Comparison of ENCODE assay signal across 1 cellular context in genomic region chr17:31550389-31551056, GRCh38.
TF ChIP-seq lines count a peak whose summit lies in the region.

No MANE protein-coding gene starts in this region.

TF ChIP-seq in K562, 482 proteins besides CTCF, POLR2A, EP300 and RAD21 (continued from another document and continues in another):
- TF ChIP-seq, protein P1, sequence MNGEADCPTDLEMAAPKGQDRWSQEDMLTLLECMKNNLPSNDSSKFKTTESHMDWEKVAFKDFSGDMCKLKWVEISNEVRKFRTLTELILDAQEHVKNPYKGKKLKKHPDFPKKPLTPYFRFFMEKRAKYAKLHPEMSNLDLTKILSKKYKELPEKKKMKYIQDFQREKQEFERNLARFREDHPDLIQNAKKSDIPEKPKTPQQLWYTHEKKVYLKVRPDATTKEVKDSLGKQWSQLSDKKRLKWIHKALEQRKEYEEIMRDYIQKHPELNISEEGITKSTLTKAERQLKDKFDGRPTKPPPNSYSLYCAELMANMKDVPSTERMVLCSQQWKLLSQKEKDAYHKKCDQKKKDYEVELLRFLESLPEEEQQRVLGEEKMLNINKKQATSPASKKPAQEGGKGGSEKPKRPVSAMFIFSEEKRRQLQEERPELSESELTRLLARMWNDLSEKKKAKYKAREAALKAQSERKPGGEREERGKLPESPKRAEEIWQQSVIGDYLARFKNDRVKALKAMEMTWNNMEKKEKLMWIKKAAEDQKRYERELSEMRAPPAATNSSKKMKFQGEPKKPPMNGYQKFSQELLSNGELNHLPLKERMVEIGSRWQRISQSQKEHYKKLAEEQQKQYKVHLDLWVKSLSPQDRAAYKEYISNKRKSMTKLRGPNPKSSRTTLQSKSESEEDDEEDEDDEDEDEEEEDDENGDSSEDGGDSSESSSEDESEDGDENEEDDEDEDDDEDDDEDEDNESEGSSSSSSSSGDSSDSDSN (IDR thresholded peaks at IDR 0.05; ENCODE audit: borderline replicate concordance in 1 of 2, low read depth in 2 of 2, low read length in 2 of 2): 0 out of 4 replicates have a peak, but pooled peaks of 1 of the 2 experiments have one; percentile 21
- no peak for TF ChIP-seq TEAD2 (tag; IDR thresholded peaks at IDR 0.05)
- no peak for TF ChIP-seq TCF3 (CRISPR knock-in tag; IDR thresholded peaks at IDR 0.05)
- no peak for TF ChIP-seq MITF (IDR thresholded peaks at IDR 0.05)
- TF ChIP-seq NFE2L1 (tag; IDR thresholded peaks at IDR 0.05; ENCODE audit: borderline replicate concordance, low read depth): no peak
- TF ChIP-seq RCOR1 (IDR thresholded peaks at IDR 0.05; ENCODE audit: borderline replicate concordance in 1 of 2, low read depth in 2 of 2, low read length in 2 of 2): peak in 1 of 2 experiments; percentile 41; a peak in 3 of 4 replicates
- no peak for TF ChIP-seq RFX7 (CRISPR knock-in tag; IDR thresholded peaks at IDR 0.05)
- TF ChIP-seq PBX2 (CRISPR knock-in tag; IDR thresholded peaks at IDR 0.05; ENCODE audit: low read depth): no peak
- no peak for TF ChIP-seq PBX2 (tag; conservative IDR thresholded peaks at IDR 0.05; ENCODE audit: low read depth)
- TF ChIP-seq RBM34 (IDR thresholded peaks at IDR 0.05; ENCODE audit: borderline replicate concordance, insufficient read depth, low read length): no peak
- peak; percentile 98 for TF ChIP-seq BCOR (IDR thresholded peaks at IDR 0.05)
- peak; percentile 20 to 66 for TF ChIP-seq E2F6 (IDR thresholded peaks at IDR 0.05; ENCODE audit: borderline replicate concordance in 1 of 2, extremely low read depth in 1 of 2, insufficient read depth in 1 of 2, insufficient read length in 1 of 2, low read depth in 1 of 2, low read length in 1 of 2, poor library complexity in 1 of 2, severe bottlenecking in 1 of 2)
- TF ChIP-seq GABPA (tag; conservative IDR thresholded peaks at IDR 0.05; ENCODE audit: low read depth): no peak
- peak; percentile 92 for TF ChIP-seq RBM25 (IDR thresholded peaks at IDR 0.05; ENCODE audit: low read depth, low read length, severe bottlenecking)
- no peak for TF ChIP-seq BRD9 (IDR thresholded peaks at IDR 0.05; ENCODE audit: low read depth, partially characterized antibody)
- 0 out of 2 replicates have a peak, but pooled peaks have one; percentile 8 for TF ChIP-seq FOSL1 (tag; conservative IDR thresholded peaks at IDR 0.05)
- TF ChIP-seq MTA1 (IDR thresholded peaks at IDR 0.05; ENCODE audit: borderline replicate concordance): no peak
- no peak for TF ChIP-seq HDAC6 (IDR thresholded peaks at IDR 0.05; ENCODE audit: low read depth, low read length)
- TF ChIP-seq XRCC5 (IDR thresholded peaks at IDR 0.05; ENCODE audit: low read depth, low read length): 0 out of 2 replicates have a peak, but pooled peaks have one; percentile 10
- TF ChIP-seq, protein P2, sequence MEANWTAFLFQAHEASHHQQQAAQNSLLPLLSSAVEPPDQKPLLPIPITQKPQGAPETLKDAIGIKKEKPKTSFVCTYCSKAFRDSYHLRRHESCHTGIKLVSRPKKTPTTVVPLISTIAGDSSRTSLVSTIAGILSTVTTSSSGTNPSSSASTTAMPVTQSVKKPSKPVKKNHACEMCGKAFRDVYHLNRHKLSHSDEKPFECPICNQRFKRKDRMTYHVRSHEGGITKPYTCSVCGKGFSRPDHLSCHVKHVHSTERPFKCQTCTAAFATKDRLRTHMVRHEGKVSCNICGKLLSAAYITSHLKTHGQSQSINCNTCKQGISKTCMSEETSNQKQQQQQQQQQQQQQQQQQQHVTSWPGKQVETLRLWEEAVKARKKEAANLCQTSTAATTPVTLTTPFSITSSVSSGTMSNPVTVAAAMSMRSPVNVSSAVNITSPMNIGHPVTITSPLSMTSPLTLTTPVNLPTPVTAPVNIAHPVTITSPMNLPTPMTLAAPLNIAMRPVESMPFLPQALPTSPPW (CRISPR knock-in tag; IDR thresholded peaks at IDR 0.05): no peak
- 0 out of 2 replicates have a peak, but pooled peaks have one; percentile 10 for TF ChIP-seq SMAD4 (CRISPR knock-in tag; conservative IDR thresholded peaks at IDR 0.05)
- TF ChIP-seq, protein P3, sequence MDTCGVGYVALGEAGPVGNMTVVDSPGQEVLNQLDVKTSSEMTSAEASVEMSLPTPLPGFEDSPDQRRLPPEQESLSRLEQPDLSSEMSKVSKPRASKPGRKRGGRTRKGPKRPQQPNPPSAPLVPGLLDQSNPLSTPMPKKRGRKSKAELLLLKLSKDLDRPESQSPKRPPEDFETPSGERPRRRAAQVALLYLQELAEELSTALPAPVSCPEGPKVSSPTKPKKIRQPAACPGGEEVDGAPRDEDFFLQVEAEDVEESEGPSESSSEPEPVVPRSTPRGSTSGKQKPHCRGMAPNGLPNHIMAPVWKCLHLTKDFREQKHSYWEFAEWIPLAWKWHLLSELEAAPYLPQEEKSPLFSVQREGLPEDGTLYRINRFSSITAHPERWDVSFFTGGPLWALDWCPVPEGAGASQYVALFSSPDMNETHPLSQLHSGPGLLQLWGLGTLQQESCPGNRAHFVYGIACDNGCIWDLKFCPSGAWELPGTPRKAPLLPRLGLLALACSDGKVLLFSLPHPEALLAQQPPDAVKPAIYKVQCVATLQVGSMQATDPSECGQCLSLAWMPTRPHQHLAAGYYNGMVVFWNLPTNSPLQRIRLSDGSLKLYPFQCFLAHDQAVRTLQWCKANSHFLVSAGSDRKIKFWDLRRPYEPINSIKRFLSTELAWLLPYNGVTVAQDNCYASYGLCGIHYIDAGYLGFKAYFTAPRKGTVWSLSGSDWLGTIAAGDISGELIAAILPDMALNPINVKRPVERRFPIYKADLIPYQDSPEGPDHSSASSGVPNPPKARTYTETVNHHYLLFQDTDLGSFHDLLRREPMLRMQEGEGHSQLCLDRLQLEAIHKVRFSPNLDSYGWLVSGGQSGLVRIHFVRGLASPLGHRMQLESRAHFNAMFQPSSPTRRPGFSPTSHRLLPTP (IDR thresholded peaks at IDR 0.05; ENCODE audit: borderline replicate concordance, extremely low read depth, insufficient read length): no peak
- peak; percentile 4; the same call in 1 of the 2 replicates for TF ChIP-seq SAFB (IDR thresholded peaks at IDR 0.05; ENCODE audit: borderline replicate concordance, low read depth, low read length)
- TF ChIP-seq ZNF655 (CRISPR knock-in tag; IDR thresholded peaks at IDR 0.05): 0 out of 2 replicates have a peak, but pooled peaks have one; percentile 18
- TF ChIP-seq E2F3 (CRISPR knock-in tag; IDR thresholded peaks at IDR 0.05): no peak
- no peak for TF ChIP-seq MYBL2 (IDR thresholded peaks at IDR 0.05; ENCODE audit: low read depth)
- TF ChIP-seq MYBL2 (CRISPR knock-in tag; IDR thresholded peaks at IDR 0.05; ENCODE audit: borderline replicate concordance): no peak
- no peak for TF ChIP-seq ZNF224 (CRISPR knock-in tag; IDR thresholded peaks at IDR 0.05)
- TF ChIP-seq XRCC3 (IDR thresholded peaks at IDR 0.05): no peak
- TF ChIP-seq FOXK1 (CRISPR knock-in tag; IDR thresholded peaks at IDR 0.05; ENCODE audit: borderline replicate concordance): no peak
- TF ChIP-seq RBM14 (IDR thresholded peaks at IDR 0.05; ENCODE audit: borderline replicate concordance, insufficient read depth, low read depth, low read length): no peak
- TF ChIP-seq NRF1 (conservative IDR thresholded peaks at IDR 0.05 in 1 of 2, IDR thresholded peaks at IDR 0.05 in 1 of 2): peak; percentile 46 to 48; a peak in 3 of 4 replicates
- TF ChIP-seq HNRNPLL (IDR thresholded peaks at IDR 0.05; ENCODE audit: low read depth, low read length, poor library complexity, severe bottlenecking): peak; percentile 9
- TF ChIP-seq, protein P4, sequence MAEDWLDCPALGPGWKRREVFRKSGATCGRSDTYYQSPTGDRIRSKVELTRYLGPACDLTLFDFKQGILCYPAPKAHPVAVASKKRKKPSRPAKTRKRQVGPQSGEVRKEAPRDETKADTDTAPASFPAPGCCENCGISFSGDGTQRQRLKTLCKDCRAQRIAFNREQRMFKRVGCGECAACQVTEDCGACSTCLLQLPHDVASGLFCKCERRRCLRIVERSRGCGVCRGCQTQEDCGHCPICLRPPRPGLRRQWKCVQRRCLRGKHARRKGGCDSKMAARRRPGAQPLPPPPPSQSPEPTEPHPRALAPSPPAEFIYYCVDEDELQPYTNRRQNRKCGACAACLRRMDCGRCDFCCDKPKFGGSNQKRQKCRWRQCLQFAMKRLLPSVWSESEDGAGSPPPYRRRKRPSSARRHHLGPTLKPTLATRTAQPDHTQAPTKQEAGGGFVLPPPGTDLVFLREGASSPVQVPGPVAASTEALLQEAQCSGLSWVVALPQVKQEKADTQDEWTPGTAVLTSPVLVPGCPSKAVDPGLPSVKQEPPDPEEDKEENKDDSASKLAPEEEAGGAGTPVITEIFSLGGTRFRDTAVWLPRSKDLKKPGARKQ (CRISPR knock-in tag; IDR thresholded peaks at IDR 0.05): no peak
- TF ChIP-seq, protein P5, sequence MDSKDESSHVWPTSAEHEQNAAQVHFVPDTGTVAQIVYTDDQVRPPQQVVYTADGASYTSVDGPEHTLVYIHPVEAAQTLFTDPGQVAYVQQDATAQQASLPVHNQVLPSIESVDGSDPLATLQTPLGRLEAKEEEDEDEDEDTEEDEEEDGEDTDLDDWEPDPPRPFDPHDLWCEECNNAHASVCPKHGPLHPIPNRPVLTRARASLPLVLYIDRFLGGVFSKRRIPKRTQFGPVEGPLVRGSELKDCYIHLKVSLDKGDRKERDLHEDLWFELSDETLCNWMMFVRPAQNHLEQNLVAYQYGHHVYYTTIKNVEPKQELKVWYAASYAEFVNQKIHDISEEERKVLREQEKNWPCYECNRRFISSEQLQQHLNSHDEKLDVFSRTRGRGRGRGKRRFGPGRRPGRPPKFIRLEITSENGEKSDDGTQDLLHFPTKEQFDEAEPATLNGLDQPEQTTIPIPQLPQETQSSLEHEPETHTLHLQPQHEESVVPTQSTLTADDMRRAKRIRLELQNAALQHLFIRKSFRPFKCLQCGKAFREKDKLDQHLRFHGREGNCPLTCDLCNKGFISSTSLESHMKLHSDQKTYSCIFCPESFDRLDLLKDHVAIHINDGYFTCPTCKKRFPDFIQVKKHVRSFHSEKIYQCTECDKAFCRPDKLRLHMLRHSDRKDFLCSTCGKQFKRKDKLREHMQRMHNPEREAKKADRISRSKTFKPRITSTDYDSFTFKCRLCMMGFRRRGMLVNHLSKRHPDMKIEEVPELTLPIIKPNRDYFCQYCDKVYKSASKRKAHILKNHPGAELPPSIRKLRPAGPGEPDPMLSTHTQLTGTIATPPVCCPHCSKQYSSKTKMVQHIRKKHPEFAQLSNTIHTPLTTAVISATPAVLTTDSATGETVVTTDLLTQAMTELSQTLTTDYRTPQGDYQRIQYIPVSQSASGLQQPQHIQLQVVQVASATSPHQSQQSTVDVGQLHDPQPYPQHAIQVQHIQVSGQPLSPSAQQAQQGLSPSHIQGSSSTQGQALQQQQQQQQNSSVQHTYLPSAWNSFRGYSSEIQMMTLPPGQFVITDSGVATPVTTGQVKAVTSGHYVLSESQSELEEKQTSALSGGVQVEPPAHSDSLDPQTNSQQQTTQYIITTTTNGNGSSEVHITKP (IDR thresholded peaks at IDR 0.05; ENCODE audit: partially characterized antibody): peak; percentile 63
